Comparison of ENCODE assay signal across 8 cellular contexts in the genomic region with DNA sequence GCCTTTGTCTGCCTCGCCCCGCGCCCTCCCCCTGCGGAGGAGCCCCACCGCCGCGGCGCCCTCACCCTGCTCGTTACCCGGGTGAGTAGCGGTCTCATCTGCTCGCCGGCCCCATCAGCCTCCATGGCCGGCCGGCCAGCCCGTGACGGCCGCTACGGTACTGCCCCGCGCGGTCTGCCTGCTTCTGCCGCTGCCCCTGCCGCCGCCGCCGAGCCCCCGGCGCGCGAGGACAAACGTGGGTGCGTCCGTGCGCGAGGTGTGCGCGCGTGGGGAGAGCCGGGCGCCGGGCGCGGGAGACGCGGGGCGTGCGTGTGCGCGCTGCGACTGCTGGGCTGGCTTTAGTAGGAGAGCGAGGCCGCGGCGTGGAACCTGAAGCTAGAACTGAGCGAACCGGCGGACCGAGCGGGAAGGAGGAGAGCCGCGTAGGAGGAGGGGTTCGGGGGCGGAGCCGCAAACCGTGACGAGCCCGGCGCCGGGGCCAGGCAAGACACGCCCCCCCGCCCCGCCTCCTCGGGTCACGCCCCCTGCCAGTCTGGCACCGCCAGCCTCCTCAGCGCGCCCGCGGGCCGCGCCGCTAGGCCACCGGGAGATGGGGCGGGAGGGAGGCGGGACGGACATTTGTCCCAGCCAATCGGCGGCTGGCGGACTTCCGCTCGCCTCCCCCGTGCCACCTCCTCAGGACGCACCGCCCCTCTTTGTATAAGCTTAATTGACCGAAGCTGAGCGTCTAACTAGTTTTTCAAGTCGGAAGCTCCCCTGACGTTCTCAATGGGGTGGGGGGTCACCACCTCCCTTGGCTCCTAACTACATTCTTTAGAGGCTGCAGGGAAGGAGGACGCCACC. TPM values are rescaled to one million over a fixed set of nuclear protein-coding genes. Genes with fewer than 3 reads are reported as not detected.
DNase-seq lines count a peak whose midpoint lies in the region; ATAC-seq, FAIRE-seq and TF ChIP-seq lines count a peak whose summit lies in the region.

A gene (minus strand): TSS at position 383 of the 843 bp plus-strand sequence. CDS start 258 bp downstream, at position 125.

- H3K27me3 ChIP-seq in adrenal gland (no peaks in the 10 kb centered on the region), heart right ventricle (no peaks in the 10 kb centered on the region), upper lobe of right lung (no peaks in the 10 kb centered on the region)

- H3K27ac ChIP-seq in adrenal gland = peak within 1 kb of the TSS; percentile 81 to 98 (median 91)
- peak within 1 kb of the TSS; percentile 83 to 97 (median 93) for H3K27ac ChIP-seq in heart right ventricle
- peak within 1 kb of the TSS; percentile 89 for H3K27ac ChIP-seq in upper lobe of right lung

- CTCF ChIA-PET in T-cell (lab: Charles Lee) = interaction anchor here (0.5 to 1.5 kb wide), 9 partner anchors 13 to 244 kb away, joined by 3 to 6 read pairs (median 3); no protein-coding TSS in a partner anchor

- H3K36me3 ChIP-seq in adrenal gland (replicated peaks in 1 of 2) (no peaks in the 10 kb centered on the region), heart right ventricle (no peaks in the 10 kb centered on the region), upper lobe of right lung (no peaks in the 10 kb centered on the region)

- FAIRE-seq in GM12891 (lab: Jason Lieb, UNC) = peak; percentile 91

- TF ChIP-seq POLR2A in GM12891 (IDR thresholded peaks at IDR 0.05; ENCODE audit: low read depth, low read length) = peak; percentile 64; the same call in 1 of the 2 replicates
- TF ChIP-seq POLR2A in adrenal gland (IDR thresholded peaks at IDR 0.05) = peak; percentile 96 to 99

- H3K27me3 Mint-ChIP-seq in T-cell = no peaks in the 10 kb centered on the region

- no peaks in the 10 kb centered on the region for H3K9me3 Mint-ChIP-seq in T-cell

- H3K27ac Mint-ChIP-seq in T-cell = peak within 1 kb of the TSS; percentile 96 to 97

- ATAC-seq in HG02840 (IDR thresholded peaks at IDR 0.05; ENCODE audit: low FRiP score, unreplicated experiment) (peak; percentile 89), T-cell (replicated peaks in 1 of 4) (peak; percentile 86 to 92 (median 88)), heart right ventricle (peak; percentile 96 to 100 (median 98)), upper lobe of right lung (peak; percentile 99)

- POLR2A ChIA-PET in T-cell (lab: Charles Lee) = interaction anchor here (0.6 to 1.0 kb wide), 6 partner anchors 9 to 147 kb away, joined by 3 to 4 read pairs (median 4); no protein-coding TSS in a partner anchor

- intact Hi-C loops in adrenal gland (cut with DNase I) = loop anchor here (10.0 kb wide), 1 partner anchor 171 kb away; no protein-coding TSS in a partner anchor
- intact Hi-C loops in heart right ventricle (cut with DNase I) = loop anchor here in 5 of 10 donors (5.0 to 10.0 kb wide), 3 partner anchors 38 to 191 kb away; no protein-coding TSS in a partner anchor
- intact Hi-C loops in posterior vena cava (cut with DNase I) = loop anchor here in 1 of 2 donors (10.0 kb wide), 1 partner anchor 71 kb away; no protein-coding TSS in a partner anchor
- intact Hi-C loops in upper lobe of right lung (cut with DNase I) = no loop called here

- H3K4me3 Mint-ChIP-seq in T-cell = peak within 1 kb of the TSS; percentile 99 to 100 (median 100)

- peak; percentile 88 for DNase-seq in GM12891 (ENCODE audit: insufficient read length, low spot score)
- peak; percentile 80 for DNase-seq in NCI-H1436 treated with DMSO at 0.1 percent for 48 hours (lab: John Stamatoyannopoulos, UW)
- DNase-seq in T-cell = peak; percentile 93 to 100 (median 97)
- peak; percentile 97 to 99 (median 99) for DNase-seq in adrenal gland
- peak; percentile 97 to 99 for DNase-seq in heart right ventricle
- peak; percentile 99 for DNase-seq in posterior vena cava (ENCODE audit: low spot score)
- peak; percentile 99 for DNase-seq in upper lobe of right lung

- H3K9me3 ChIP-seq in adrenal gland (replicated peaks in 1 of 3) = no peaks in the 10 kb centered on the region
- no peaks in the 10 kb centered on the region for H3K9me3 ChIP-seq in heart right ventricle
- no peaks in the 10 kb centered on the region for H3K9me3 ChIP-seq in upper lobe of right lung

- TF ChIP-seq CTCF in adrenal gland (IDR thresholded peaks at IDR 0.05) (peak in 1 of 6 experiments; percentile 6), heart right ventricle (IDR thresholded peaks at IDR 0.05) (no peak), upper lobe of right lung (IDR thresholded peaks at IDR 0.05) (no peak)

- H3K4me3 ChIP-seq in adrenal gland (peak within 1 kb of the TSS in 3 of 4 donors; percentile 57 to 98 (median 94)), heart right ventricle (peak within 1 kb of the TSS; percentile 49 to 91 (median 80)), upper lobe of right lung (peak within 1 kb of the TSS; percentile 88)

- no peaks in the 10 kb centered on the region for H3K36me3 Mint-ChIP-seq in T-cell

- H3K4me1 ChIP-seq in adrenal gland (replicated peaks in 1 of 2) (peaks cover 0 to 11% of the 10 kb centered on the region in 2 donors), heart right ventricle (peaks cover 0 to 47% (median 23%) of the 10 kb centered on the region in 9 donors), upper lobe of right lung (peaks cover 7% of the 10 kb centered on the region)

- peaks cover 41 to 43% (median 42%) of the 10 kb centered on the region in 3 donors for H3K4me1 Mint-ChIP-seq in T-cell

- WGBS in adrenal gland, 4 donors = 0 to 1% (median 1%) methylated on average over 2 to 100 of the region's 100 CpGs
- 0% methylated on average over 83 to 96 of the region's 100 CpGs for WGBS in heart right ventricle, 2 donors

TF ChIP-seq in GM12891, 5 proteins besides CTCF, POLR2A, EP300 and RAD21:
- TF ChIP-seq TAF1 (IDR thresholded peaks at IDR 0.05; ENCODE audit: low read depth, low read length) (0 out of 2 replicates have a peak, but pooled peaks have one; percentile 53), PAX5 (IDR thresholded peaks at IDR 0.05; ENCODE audit: insufficient read depth, low read length, severe bottlenecking) (peak; percentile 94), POLR2AphosphoS5 (IDR thresholded peaks at IDR 0.05; ENCODE audit: low read depth, low read length) (peak; percentile 56), SPI1 (IDR thresholded peaks at IDR 0.05; ENCODE audit: low read depth, low read length) (peak; percentile 31; the same call in 1 of the 2 replicates), POU2F2 (IDR thresholded peaks at IDR 0.05; ENCODE audit: low read depth, low read length) (no peak)
TF ChIP-seq in GM12891: peak in this region for 4.

RNA-seq across cellular contexts. Expression of the gene that starts here (rescaled TPM):
- 3.7 TPM for polyA plus RNA-seq in GM12891 (2012; ENCODE audit: low read depth, missing spikeins)
- total RNA-seq in T-cell (10 to 100 TPM; 47.4 to 66.4 (median 55.5) TPM), adrenal gland (10 to 100 TPM in 6 of 8 donors, 1 to 10 TPM in 2; 5.7 to 34.5 (median 18.1) TPM), heart right ventricle (10 to 100 TPM in 8 of 10 donors, 1 to 10 TPM in 2; 8.0 to 18.7 (median 13.1) TPM), posterior vena cava (10 to 100 TPM; 30.9 to 50.2 TPM), upper lobe of right lung (15.0 TPM)
- polyA plus RNA-seq in adrenal gland (1 to 10 TPM; 2.7 to 7.0 (median 3.9) TPM), heart right ventricle (1 to 10 TPM; 3.0 to 3.3 TPM)

Comparison
In these comparisons a context has a peak if more than half of its experiments do, and no peak if none do; other contexts are left out.
1. Peak in every context shown above with its lines: DNase-seq, ATAC-seq, H3K4me3 ChIP-seq and H3K27ac ChIP-seq.